Comparison of ENCODE assay signal across 1 cellular context in the genomic region with DNA sequence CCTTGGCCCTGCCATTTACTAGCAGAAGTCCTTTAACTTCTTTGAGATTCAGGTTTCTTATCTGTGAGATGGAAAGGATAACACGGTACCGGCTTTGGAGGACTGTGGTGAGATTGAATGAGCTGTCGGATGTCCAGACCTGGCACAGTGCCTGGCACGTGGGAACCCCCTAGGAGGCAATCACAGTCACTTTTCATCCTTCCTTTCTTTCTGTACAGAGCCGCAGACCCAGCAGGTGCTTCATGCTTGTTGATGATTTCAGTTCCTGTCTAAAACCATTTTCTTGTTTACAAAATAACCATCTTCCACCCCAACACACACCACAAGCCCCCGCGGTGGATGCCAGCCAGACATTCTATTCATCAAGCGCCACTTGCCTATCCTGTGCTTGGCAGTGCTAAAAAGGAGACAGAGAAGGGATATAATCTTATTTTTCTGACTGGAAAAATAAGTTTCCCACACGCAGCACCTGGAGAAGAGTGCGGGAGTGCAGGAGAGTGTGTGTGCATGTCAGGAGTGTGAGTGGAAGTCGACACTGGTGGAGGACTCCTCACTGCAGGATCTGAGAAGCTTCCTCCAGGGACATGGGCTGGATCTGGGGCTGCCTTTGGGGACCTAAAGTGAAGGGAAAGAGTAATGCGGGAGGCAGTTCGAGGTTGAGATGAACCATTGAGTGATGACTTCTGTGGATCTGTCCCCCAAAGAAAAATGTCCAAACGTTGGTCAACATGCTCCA.
TF ChIP-seq lines count a peak whose summit lies in the region.

No MANE protein-coding gene starts in this region.

TF ChIP-seq in GM12878, 131 proteins besides CTCF, POLR2A, EP300 and RAD21 (continued from another document):
- TF ChIP-seq, protein P1, sequence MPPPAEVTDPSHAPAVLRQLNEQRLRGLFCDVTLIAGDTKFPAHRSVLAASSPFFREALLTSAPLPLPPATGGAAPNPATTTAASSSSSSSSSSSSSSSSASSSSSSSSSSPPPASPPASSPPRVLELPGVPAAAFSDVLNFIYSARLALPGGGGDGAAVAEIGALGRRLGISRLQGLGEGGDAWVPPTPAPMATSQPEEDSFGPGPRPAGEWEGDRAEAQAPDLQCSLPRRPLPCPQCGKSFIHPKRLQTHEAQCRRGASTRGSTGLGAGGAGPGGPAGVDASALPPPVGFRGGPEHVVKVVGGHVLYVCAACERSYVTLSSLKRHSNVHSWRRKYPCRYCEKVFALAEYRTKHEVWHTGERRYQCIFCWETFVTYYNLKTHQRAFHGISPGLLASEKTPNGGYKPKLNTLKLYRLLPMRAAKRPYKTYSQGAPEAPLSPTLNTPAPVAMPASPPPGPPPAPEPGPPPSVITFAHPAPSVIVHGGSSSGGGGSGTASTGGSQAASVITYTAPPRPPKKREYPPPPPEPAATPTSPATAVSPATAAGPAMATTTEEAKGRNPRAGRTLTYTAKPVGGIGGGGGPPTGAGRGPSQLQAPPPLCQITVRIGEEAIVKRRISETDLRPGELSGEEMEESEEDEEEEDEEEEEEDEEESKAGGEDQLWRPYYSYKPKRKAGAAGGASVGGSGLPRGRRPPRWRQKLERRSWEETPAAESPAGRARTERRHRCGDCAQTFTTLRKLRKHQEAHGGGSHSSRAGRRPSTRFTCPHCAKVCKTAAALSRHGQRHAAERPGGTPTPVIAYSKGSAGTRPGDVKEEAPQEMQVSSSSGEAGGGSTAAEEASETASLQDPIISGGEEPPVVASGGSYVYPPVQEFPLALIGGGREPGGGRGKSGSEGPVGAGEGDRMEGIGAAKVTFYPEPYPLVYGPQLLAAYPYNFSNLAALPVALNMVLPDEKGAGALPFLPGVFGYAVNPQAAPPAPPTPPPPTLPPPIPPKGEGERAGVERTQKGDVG (CRISPR knock-in tag; IDR thresholded peaks at IDR 0.05), result no peak
- TF ChIP-seq PML (IDR thresholded peaks at IDR 0.05; ENCODE audit: low read length) (peak; percentile 84), PAX8 (IDR thresholded peaks at IDR 0.05) (no peak), NFXL1 (IDR thresholded peaks at IDR 0.05; ENCODE audit: borderline replicate concordance) (no peak), EZH2 (IDR thresholded peaks at IDR 0.05; ENCODE audit: borderline replicate concordance, control insufficient read depth, low read depth, low read length) (no peak), RB1 (IDR thresholded peaks at IDR 0.05; ENCODE audit: borderline replicate concordance) (no peak), RBBP5 (conservative IDR thresholded peaks at IDR 0.05) (no peak), SUPT20H (IDR thresholded peaks at IDR 0.05; ENCODE audit: borderline replicate concordance, control insufficient read depth, low read depth, low read length) (no peak), ETV6 (conservative IDR thresholded peaks at IDR 0.05 in 1 of 2, IDR thresholded peaks at IDR 0.05 in 1 of 2; ENCODE audit: borderline replicate concordance in 1 of 2, low read depth in 1 of 2) (peak in 1 of 2 experiments; percentile 64; a peak in 1 of 4 replicates), SMARCA5 (IDR thresholded peaks at IDR 0.05) (peak; percentile 64; the same call in 1 of the 2 replicates)
- TF ChIP-seq, protein P2, sequence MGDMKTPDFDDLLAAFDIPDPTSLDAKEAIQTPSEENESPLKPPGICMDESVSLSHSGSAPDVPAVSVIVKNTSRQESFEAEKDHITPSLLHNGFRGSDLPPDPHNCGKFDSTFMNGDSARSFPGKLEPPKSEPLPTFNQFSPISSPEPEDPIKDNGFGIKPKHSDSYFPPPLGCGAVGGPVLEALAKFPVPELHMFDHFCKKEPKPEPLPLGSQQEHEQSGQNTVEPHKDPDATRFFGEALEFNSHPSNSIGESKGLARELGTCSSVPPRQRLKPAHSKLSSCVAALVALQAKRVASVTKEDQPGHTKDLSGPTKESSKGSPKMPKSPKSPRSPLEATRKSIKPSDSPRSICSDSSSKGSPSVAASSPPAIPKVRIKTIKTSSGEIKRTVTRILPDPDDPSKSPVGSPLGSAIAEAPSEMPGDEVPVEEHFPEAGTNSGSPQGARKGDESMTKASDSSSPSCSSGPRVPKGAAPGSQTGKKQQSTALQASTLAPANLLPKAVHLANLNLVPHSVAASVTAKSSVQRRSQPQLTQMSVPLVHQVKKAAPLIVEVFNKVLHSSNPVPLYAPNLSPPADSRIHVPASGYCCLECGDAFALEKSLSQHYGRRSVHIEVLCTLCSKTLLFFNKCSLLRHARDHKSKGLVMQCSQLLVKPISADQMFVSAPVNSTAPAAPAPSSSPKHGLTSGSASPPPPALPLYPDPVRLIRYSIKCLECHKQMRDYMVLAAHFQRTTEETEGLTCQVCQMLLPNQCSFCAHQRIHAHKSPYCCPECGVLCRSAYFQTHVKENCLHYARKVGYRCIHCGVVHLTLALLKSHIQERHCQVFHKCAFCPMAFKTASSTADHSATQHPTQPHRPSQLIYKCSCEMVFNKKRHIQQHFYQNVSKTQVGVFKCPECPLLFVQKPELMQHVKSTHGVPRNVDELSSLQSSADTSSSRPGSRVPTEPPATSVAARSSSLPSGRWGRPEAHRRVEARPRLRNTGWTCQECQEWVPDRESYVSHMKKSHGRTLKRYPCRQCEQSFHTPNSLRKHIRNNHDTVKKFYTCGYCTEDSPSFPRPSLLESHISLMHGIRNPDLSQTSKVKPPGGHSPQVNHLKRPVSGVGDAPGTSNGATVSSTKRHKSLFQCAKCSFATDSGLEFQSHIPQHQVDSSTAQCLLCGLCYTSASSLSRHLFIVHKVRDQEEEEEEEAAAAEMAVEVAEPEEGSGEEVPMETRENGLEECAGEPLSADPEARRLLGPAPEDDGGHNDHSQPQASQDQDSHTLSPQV (IDR thresholded peaks at IDR 0.05), result no peak
- TF ChIP-seq, protein P3, sequence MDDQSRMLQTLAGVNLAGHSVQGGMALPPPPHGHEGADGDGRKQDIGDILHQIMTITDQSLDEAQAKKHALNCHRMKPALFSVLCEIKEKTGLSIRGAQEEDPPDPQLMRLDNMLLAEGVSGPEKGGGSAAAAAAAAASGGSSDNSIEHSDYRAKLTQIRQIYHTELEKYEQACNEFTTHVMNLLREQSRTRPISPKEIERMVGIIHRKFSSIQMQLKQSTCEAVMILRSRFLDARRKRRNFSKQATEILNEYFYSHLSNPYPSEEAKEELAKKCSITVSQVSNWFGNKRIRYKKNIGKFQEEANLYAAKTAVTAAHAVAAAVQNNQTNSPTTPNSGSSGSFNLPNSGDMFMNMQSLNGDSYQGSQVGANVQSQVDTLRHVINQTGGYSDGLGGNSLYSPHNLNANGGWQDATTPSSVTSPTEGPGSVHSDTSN (IDR thresholded peaks at IDR 0.05; ENCODE audit: insufficient replicate concordance, low read depth, low read length), result no peak
